18 cellular contexts compared by ENCODE assay signal in the genomic region with DNA sequence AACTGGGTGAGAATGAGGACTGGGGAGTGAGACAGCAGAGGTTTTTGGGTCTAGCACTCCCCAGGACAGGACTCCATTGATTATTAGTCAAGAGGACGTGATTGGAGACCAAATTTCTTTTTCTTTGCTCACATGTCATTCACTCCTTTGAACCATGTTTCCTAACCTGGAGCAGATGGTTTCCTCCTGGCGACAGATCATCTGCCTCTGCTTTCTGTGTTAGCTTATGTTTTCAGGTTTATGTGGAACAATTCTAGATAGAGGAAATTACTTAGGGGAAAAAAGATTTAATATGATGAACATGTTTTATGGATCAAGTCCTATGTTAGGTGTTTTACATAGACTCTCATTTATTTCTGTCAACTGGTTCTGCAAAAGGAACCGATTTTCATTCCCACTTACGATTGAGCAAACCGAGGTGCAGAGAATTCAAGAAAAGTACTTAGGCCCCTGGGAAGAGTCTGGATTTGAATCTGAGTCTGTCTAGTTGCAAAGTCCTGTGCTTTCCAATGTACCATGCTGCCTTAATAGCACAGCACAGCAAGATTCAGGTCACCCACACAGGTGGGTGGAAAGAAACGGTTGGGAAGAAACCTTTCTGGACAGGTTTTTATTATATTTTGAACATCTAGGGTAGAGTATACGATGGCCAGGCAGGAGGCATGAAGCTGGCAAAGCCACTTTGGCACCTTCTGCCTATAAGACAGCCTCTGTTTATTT. TPM values are rescaled to one million over a fixed set of nuclear protein-coding genes. Genes with fewer than 3 reads are reported as not detected.
DNase-seq lines count a peak whose midpoint lies in the region; ATAC-seq, FAIRE-seq and TF ChIP-seq lines count a peak whose summit lies in the region.
"Had no signal": no experiment of that assay in that cellular context is flagged by ENCODE, and none has a peak within 500 bp of the region (broad histone marks: within the 10 kb centered on the region; RNA-seq: fewer than 3 reads in every experiment).

No MANE protein-coding gene starts in this region.

- in situ Hi-C loops in G401 (cut with HindIII; ENCODE audit: low sequenced_read_pairs), result no loop called here

- intact Hi-C loops in CD4-positive, alpha-beta T cell (cut with DNase I, micrococcal nuclease), result no loop called here
- intact Hi-C loops in left ventricle myocardium inferior (cut with micrococcal nuclease), result no loop called here

- no peaks in the 10 kb centered on the region for H3K36me3 Mint-ChIP-seq in CD4-positive, alpha-beta T cell (ENCODE audit: low read depth)
- H3K36me3 Mint-ChIP-seq: CD4-positive, CD25-positive, alpha-beta regulatory T cell had no signal

- CTCF ChIA-PET in CD4-positive, alpha-beta T cell (lab: Charles Lee), result no interaction called here

- no peak for FAIRE-seq in H54 (lab: Jason Lieb, UNC)
- FAIRE-seq: D721Med, H1 had no signal

- no peak for ATAC-seq in CD4-positive, alpha-beta T cell (ENCODE audit: poor library complexity)

- no peaks in the 10 kb centered on the region for H3K4me1 Mint-ChIP-seq in CD4-positive, alpha-beta T cell (ENCODE audit: low read depth)
- H3K4me1 Mint-ChIP-seq: CD4-positive, CD25-positive, alpha-beta regulatory T cell had no signal

- H3K27ac ChIP-seq in SJCRH30 (peak overlapping the region; percentile 69), substantia nigra (ENCODE audit: low read depth, low read length, poor library complexity, severe bottlenecking) (peak overlapping the region; percentile 91), left ventricle myocardium inferior (replicated peaks) (no peak overlapping the region)
- H3K27ac ChIP-seq in CD4-positive, alpha-beta T cell (ENCODE audit: low read depth, low read length), result no peak overlapping the region

- H3K4me1 ChIP-seq in SJCRH30, result peaks cover 12% of the 10 kb centered on the region
- H3K4me1 ChIP-seq in left ventricle myocardium inferior, result no peaks in the 10 kb centered on the region
- H3K4me1 ChIP-seq: BE2C, Caco-2 had no signal

- no peak overlapping the region for H3K4me3 Mint-ChIP-seq in CD4-positive, alpha-beta T cell
- H3K4me3 Mint-ChIP-seq: CD4-positive, CD25-positive, alpha-beta regulatory T cell had no signal

- H3K27ac Mint-ChIP-seq in CD4-positive, alpha-beta T cell, result no peak overlapping the region
- H3K27ac Mint-ChIP-seq: CD4-positive, CD25-positive, alpha-beta regulatory T cell had no signal

- H3K27me3 ChIP-seq in SJCRH30 (no peaks in the 10 kb centered on the region), left ventricle myocardium inferior (ENCODE audit: low read depth) (peaks cover 16% of the 10 kb centered on the region)
- H3K27me3 ChIP-seq in CD4-positive, alpha-beta T cell (ENCODE audit: control insufficient read depth, insufficient read depth, low read length), result no peaks in the 10 kb centered on the region
- H3K27me3 ChIP-seq: BE2C had no signal

- DNase-seq in G401 (ENCODE audit: low spot score), result peak; percentile 67
- no peak for DNase-seq in SJCRH30
- DNase-seq in cerebellum (ENCODE audit: low spot score), result peak; percentile 39
- DNase-seq in substantia nigra (lab: John Stamatoyannopoulos, UW), result no peak
- no peak for DNase-seq in CD4-positive, alpha-beta T cell
- DNase-seq in activated CD4-positive, CD25-positive, alpha-beta regulatory T cell (lab: John Stamatoyannopoulos, UW), result no peak
- no peak for DNase-seq in H54 (ENCODE audit: insufficient read length, low spot score)
- DNase-seq in left ventricle myocardium inferior, result no peak
- DNase-seq: 8988T; BE2C; Caco-2; CD4-positive, CD25-positive, alpha-beta regulatory T cell; GDM1; HCEC 1CT had no signal

- H3K27me3 Mint-ChIP-seq in CD4-positive, alpha-beta T cell, result peaks cover 5% of the 10 kb centered on the region

- H3K9me3 Mint-ChIP-seq in CD4-positive, alpha-beta T cell, result no peaks in the 10 kb centered on the region

- H3K9me3 ChIP-seq in SJCRH30 (replicated peaks) (no peaks in the 10 kb centered on the region), left ventricle myocardium inferior (replicated peaks) (no peaks in the 10 kb centered on the region)
- H3K9me3 ChIP-seq in CD4-positive, alpha-beta T cell (ENCODE audit: control insufficient read depth, low read length), result no peaks in the 10 kb centered on the region
- H3K9me3 ChIP-seq: BE2C, Caco-2 had no signal

- TF ChIP-seq CTCF in CD4-positive, alpha-beta T cell (IDR thresholded peaks at IDR 0.05), result no peak
- no peak for TF ChIP-seq CTCF in left ventricle myocardium inferior (IDR thresholded peaks at IDR 0.05; ENCODE audit: borderline replicate concordance)

- no peaks in the 10 kb centered on the region for H3K36me3 ChIP-seq in SJCRH30
- H3K36me3 ChIP-seq in left ventricle myocardium inferior, result no peaks in the 10 kb centered on the region
- H3K36me3 ChIP-seq: BE2C had no signal

- no peak for TF ChIP-seq POLR2A in H54 (IDR thresholded peaks at IDR 0.05; ENCODE audit: low read depth, low read length)

- POLR2A ChIA-PET in CD4-positive, alpha-beta T cell (lab: Charles Lee), result no interaction called here

- H3K4me3 ChIP-seq in SJCRH30 (no peak overlapping the region), left ventricle myocardium inferior (no peak overlapping the region)

RNA-seq across cellular contexts. Expression of a gene that starts 30.8 kb away (rescaled TPM):
- not detected in 2 replicates for total RNA-seq in G401 (2014; rRNA removed; shearing (Covaris generic))
- 12.8 and 15.6 TPM in 2 replicates for total RNA-seq in SJCRH30 (2014; rRNA removed; shearing (Covaris generic))
- total RNA-seq in cerebellum (83.4 TPM), left ventricle myocardium inferior (4.4 TPM)
- total RNA-seq in CD4-positive, alpha-beta T cell, result not detected
- total RNA-seq: A673; CD4-positive, CD25-positive, alpha-beta regulatory T cell; HT-29 had no signal

Comparison
In these comparisons a context has a peak if more than half of its experiments do, and no peak if none do; other contexts are left out.
1. DNase-seq: peak in G401 (single experiment) and cerebellum (single experiment); none in SJCRH30 (0 of 2), substantia nigra (0 of 49), CD4-positive, alpha-beta T cell (0 of 10), activated CD4-positive, CD25-positive, alpha-beta regulatory T cell (0 of 4), H54 (single experiment) and left ventricle myocardium inferior (single experiment).
2. H3K27ac ChIP-seq: peak in SJCRH30 (single experiment) and substantia nigra (single experiment); none in CD4-positive, alpha-beta T cell (single experiment) and left ventricle myocardium inferior (single experiment).